In genomic region chr11:46120711-46121327, GRCh38 we compare ENCODE assay signal across 8 cellular contexts. TPM values are rescaled to one million over a fixed set of nuclear protein-coding genes. Genes with fewer than 3 reads are reported as not detected.
DNase-seq lines count a peak whose midpoint lies in the region; ATAC-seq and TF ChIP-seq lines count a peak whose summit lies in the region.

No MANE protein-coding gene starts in this region.

- H3K4me3 ChIP-seq in epithelial cell of proximal tubule (ENCODE audit: low read depth, low read length), result peak overlapping the region; percentile 77
- peak overlapping the region; percentile 64 to 91 (median 68) for H3K4me3 ChIP-seq in transverse colon

- intact Hi-C loops in transverse colon (cut with DNase I; ENCODE audit: low total_unique reads), result no loop called here

- TF ChIP-seq CTCF in epithelial cell of proximal tubule (conservative IDR thresholded peaks at IDR 0.05; ENCODE audit: low read depth, low read length) (no peak), transverse colon (IDR thresholded peaks at IDR 0.05) (no peak)

- TF ChIP-seq EP300 in transverse colon (IDR thresholded peaks at IDR 0.05; ENCODE audit: low read depth), result no peak

- peak; percentile 31 for TF ChIP-seq POLR2A in transverse colon (IDR thresholded peaks at IDR 0.05)

- 0% methylated on average over 1 to 5 of the region's 5 CpGs for WGBS in transverse colon (ENCODE audit: low coverage in 1 of 2), 2 donors

- no peaks in the 10 kb centered on the region for H3K9me3 ChIP-seq in transverse colon

- DNase-seq in DMS114 treated with DMSO at 0.1 percent for 48 hours (lab: John Stamatoyannopoulos, UW; ENCODE audit: unreplicated experiment), result peak; percentile 81
- DNase-seq in NCI-H2227 (lab: John Stamatoyannopoulos, UW; ENCODE audit: unreplicated experiment), result peak; percentile 71
- peak; percentile 24 for DNase-seq in activated CD4-positive, alpha-beta T cell treated with anti-CD3 and anti-CD28 coated beads for 48 hours
- DNase-seq in epithelial cell of proximal tubule (ENCODE audit: low read depth), result peak; percentile 36
- peak; percentile 70 for DNase-seq in myocyte (ENCODE audit: low read depth)
- peak; percentile 41 for DNase-seq in transverse colon

- in situ Hi-C loops in transverse colon (cut with MboI; ENCODE audit: low pct_ligation_motif_present in 1 of 4, low pct_unique_long_range_greater_than_20kb in 1 of 4, low sequenced_read_pairs in 3 of 4), result no loop called here

- peak overlapping the region; percentile 93 to 96 (median 94) for H3K27ac ChIP-seq in transverse colon

- H3K36me3 ChIP-seq in transverse colon, result no peaks in the 10 kb centered on the region

- no peaks in the 10 kb centered on the region for H3K27me3 ChIP-seq in transverse colon

- peaks cover 7 to 42% (median 22%) of the 10 kb centered on the region in 4 donors for H3K4me1 ChIP-seq in transverse colon

- ATAC-seq in HG02571 (IDR thresholded peaks at IDR 0.05; ENCODE audit: unreplicated experiment) (peak; percentile 12), GM19467 (IDR thresholded peaks at IDR 0.05; ENCODE audit: unreplicated experiment) (no peak)

RNA-seq across cellular contexts. Expression of gene PHF21A, which starts 0.4 kb away (rescaled TPM):
- total RNA-seq in epithelial cell of proximal tubule (5.8 and 11.6 TPM in 2 replicates), myocyte (8.2 and 13.5 TPM in 2 replicates), transverse colon (10 to 100 TPM; 18.6 to 57.2 (median 40.2) TPM)
- 21.7 TPM for polyA plus RNA-seq in myocyte (2012)

Comparison
In these comparisons a context has a peak if more than half of its experiments do, and no peak if none do; other contexts are left out.
1. DNase-seq: peak in every context shown above with its lines; median percentile 81 in DMS114 treated with DMSO at 0.1 percent for 48 hours; 71 in NCI-H2227; 70 in myocyte; 41 in transverse colon; 36 in epithelial cell of proximal tubule; 24 in activated CD4-positive, alpha-beta T cell treated with anti-CD3 and anti-CD28 coated beads for 48 hours.